Comparison of ENCODE assay signal across 8 cellular contexts in the genomic region with DNA sequence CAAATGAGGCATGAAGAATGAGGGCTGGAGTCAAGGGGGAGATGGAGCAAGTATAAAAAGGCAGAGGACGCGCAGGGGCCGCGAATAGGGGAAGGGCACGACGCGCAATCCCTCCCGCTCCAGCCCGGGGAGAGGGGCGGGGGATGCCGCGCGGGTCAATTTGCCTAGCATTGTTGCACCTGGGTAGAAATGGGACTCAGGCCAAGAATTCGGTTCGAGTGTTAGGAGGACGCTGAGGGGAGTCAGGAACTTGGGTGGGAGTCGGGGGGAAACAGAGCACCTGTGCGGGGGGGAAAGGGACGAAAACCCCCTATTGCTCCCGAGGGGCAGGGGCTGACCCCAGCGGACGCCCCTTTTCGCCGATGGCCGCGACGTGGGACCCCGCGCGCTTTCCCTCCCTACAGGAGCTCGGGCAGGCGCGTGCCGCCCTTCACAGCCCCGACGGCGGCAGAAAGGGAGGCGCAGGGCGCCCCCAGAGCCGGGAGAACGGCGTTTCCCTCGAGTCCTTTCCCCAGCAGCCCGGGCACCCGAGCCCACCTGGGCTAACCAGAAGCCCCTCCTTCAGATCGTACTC. TPM values are rescaled to one million over a fixed set of nuclear protein-coding genes. Genes with fewer than 3 reads are reported as not detected.
A peak's percentile ranks its signal among the peaks of the same experiment; 100 is the strongest.
DNase-seq lines count a peak whose midpoint lies in the region; ATAC-seq and TF ChIP-seq lines count a peak whose summit lies in the region.

No MANE protein-coding gene starts in this region.

- peaks cover 8% of the 10 kb centered on the region for H3K4me1 Mint-ChIP-seq in activated CD4-positive, alpha-beta T cell treated with anti-CD3 and anti-CD28 coated beads, Interleukin-2, amount 10 ng/mL, durations not matched to agents 24 days and 14 days
- H3K4me1 Mint-ChIP-seq in type B pancreatic cell (ENCODE audit: unreplicated experiment) = peaks cover 8% of the 10 kb centered on the region

- DNase-seq in DMS79 (lab: John Stamatoyannopoulos, UW) = peak; percentile 81
- peak; percentile 73 for DNase-seq in NCI-H1105 treated with DMSO at 0.1 percent for 48 hours (lab: John Stamatoyannopoulos, UW)
- peak; percentile 77 for DNase-seq in activated CD4-positive, alpha-beta T cell treated with anti-CD3 and anti-CD28 coated beads, Interleukin-2, amount 10 ng/mL, durations not matched to agents 24 days and 14 days
- no peak for DNase-seq in epithelial cell of proximal tubule (ENCODE audit: low read depth)
- DNase-seq in type B pancreatic cell (ENCODE audit: extremely low spot score, unreplicated experiment) = no peak
- DNase-seq in GM20000 (ENCODE audit: low spot score) = no peak

- no peaks in the 10 kb centered on the region for H3K9me3 ChIP-seq in muscle layer of duodenum (ENCODE audit: control insufficient read depth in 1 of 2, low read length in 2 of 2)

- H3K4me3 ChIP-seq in epithelial cell of proximal tubule (ENCODE audit: low read depth, low read length) = peak overlapping the region; percentile 73
- peak overlapping the region; percentile 81 to 83 for H3K4me3 ChIP-seq in muscle layer of duodenum (ENCODE audit: low read depth in 1 of 2, low read length in 2 of 2)

- intact Hi-C loops in activated CD4-positive, alpha-beta T cell treated with anti-CD3 and anti-CD28 coated beads, Interleukin-2, amount 10 ng/mL, durations not matched to agents 24 days and 14 days (cut with micrococcal nuclease) = loop anchor here (10.0 kb wide), 1 partner anchor 232 kb away; a partner anchor contains a TSS

- peak; percentile 13 for ATAC-seq in GM21825 (IDR thresholded peaks at IDR 0.05; ENCODE audit: unreplicated experiment)

- H3K27ac Mint-ChIP-seq in activated CD4-positive, alpha-beta T cell treated with anti-CD3 and anti-CD28 coated beads, Interleukin-2, amount 10 ng/mL, durations not matched to agents 24 days and 14 days = peak overlapping the region; percentile 81
- H3K27ac Mint-ChIP-seq in type B pancreatic cell = peak overlapping the region; percentile 96

- peak overlapping the region; percentile 8 for H3K27ac ChIP-seq in muscle layer of duodenum (ENCODE audit: low read length)

- no peaks in the 10 kb centered on the region for H3K9me3 Mint-ChIP-seq in activated CD4-positive, alpha-beta T cell treated with anti-CD3 and anti-CD28 coated beads, Interleukin-2, amount 10 ng/mL, durations not matched to agents 24 days and 14 days
- H3K9me3 Mint-ChIP-seq in type B pancreatic cell = no peaks in the 10 kb centered on the region

- no peaks in the 10 kb centered on the region for H3K36me3 Mint-ChIP-seq in activated CD4-positive, alpha-beta T cell treated with anti-CD3 and anti-CD28 coated beads, Interleukin-2, amount 10 ng/mL, durations not matched to agents 24 days and 14 days (ENCODE audit: low read depth)
- no peaks in the 10 kb centered on the region for H3K36me3 Mint-ChIP-seq in type B pancreatic cell

- TF ChIP-seq CTCF in epithelial cell of proximal tubule (conservative IDR thresholded peaks at IDR 0.05; ENCODE audit: low read depth, low read length) (peak; percentile 8), type B pancreatic cell (conservative IDR thresholded peaks at IDR 0.05) (no peak), GM20000 (IDR thresholded peaks at IDR 0.05; ENCODE audit: extremely low read depth, missing control alignments) (no peak)

- H3K4me3 Mint-ChIP-seq in activated CD4-positive, alpha-beta T cell treated with anti-CD3 and anti-CD28 coated beads, Interleukin-2, amount 10 ng/mL, durations not matched to agents 24 days and 14 days = peak overlapping the region; percentile 95
- peak overlapping the region; percentile 100 for H3K4me3 Mint-ChIP-seq in type B pancreatic cell

- H3K27me3 ChIP-seq in muscle layer of duodenum (ENCODE audit: low read depth, low read length) = no peaks in the 10 kb centered on the region

- no peaks in the 10 kb centered on the region for H3K4me1 ChIP-seq in muscle layer of duodenum (ENCODE audit: control insufficient read depth in 1 of 2, insufficient read depth in 2 of 2, low read length in 2 of 2)

- peaks cover 20% of the 10 kb centered on the region for H3K27me3 Mint-ChIP-seq in activated CD4-positive, alpha-beta T cell treated with anti-CD3 and anti-CD28 coated beads, Interleukin-2, amount 10 ng/mL, durations not matched to agents 24 days and 14 days
- H3K27me3 Mint-ChIP-seq in type B pancreatic cell = no peaks in the 10 kb centered on the region

- H3K36me3 ChIP-seq in muscle layer of duodenum (ENCODE audit: control insufficient read depth in 1 of 2, insufficient read depth in 2 of 2, low read length in 2 of 2) = no peaks in the 10 kb centered on the region

RNA-seq across cellular contexts. Expression of a gene that starts 0.4 kb away (rescaled TPM):
- total RNA-seq in activated CD4-positive, alpha-beta T cell treated with anti-CD3 and anti-CD28 coated beads, Interleukin-2, amount 10 ng/mL, durations not matched to agents 24 days and 14 days = 0.63 and 0.64 TPM in 2 replicates
- total RNA-seq in epithelial cell of proximal tubule = 0.87 and 1.4 TPM in 2 replicates
- total RNA-seq in type B pancreatic cell (ENCODE audit: low replicate concordance) = 13.7 and 21.5 TPM in 2 replicates

Comparison
In these comparisons a context has a peak if more than half of its experiments do, and no peak if none do; other contexts are left out.
1. DNase-seq: peak in DMS79 (single experiment), NCI-H1105 treated with DMSO at 0.1 percent for 48 hours (single experiment) and activated CD4-positive, alpha-beta T cell treated with anti-CD3 and anti-CD28 coated beads, Interleukin-2, amount 10 ng/mL, durations not matched to agents 24 days and 14 days (single experiment); none in epithelial cell of proximal tubule (single experiment), type B pancreatic cell (single experiment) and GM20000 (single experiment).